Comparison of ENCODE assay signal across 8 cellular contexts in the genomic region with DNA sequence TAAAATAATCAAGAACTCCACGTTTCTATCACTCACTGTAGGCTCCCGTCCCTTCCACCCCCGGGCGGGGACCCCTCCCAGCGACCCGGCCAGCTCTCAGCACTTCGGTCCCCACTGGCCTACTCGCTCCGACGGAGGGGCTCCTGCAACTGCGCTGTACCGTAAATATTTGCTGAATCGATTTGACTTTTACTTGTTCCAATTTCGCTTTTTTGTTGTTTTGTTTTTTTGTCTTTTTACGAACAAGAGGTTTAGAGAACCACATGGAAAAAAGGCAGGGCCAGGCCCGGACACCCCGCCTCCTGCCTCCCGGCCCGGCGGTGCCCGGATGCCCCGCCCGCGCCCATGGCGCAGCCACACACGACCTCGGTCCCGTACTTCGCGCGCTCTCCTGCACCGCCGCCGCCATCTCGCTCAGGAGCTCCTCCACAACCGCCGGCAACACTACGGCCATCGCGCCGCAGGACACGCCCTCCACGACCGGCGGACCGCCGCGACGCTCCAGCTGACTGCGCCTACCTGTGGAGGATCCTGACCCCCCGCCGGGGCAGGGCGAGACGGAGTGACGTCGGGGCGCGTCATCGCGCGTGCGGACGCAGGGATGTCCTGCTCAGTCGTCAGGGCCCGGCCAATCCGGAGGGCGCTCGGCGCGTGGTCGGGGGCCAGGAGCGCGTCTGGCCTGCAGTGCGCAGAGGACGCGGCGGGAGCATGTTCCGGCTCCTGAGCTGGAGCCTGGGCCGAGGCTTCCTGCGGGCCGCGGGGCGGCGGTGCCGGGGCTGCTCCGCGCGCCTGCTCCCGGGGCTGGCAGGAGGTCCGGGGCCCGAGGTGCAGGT. TPM values are rescaled to one million over a fixed set of nuclear protein-coding genes. Genes with fewer than 3 reads are reported as not detected.
DNase-seq lines count a peak whose midpoint lies in the region; ATAC-seq and TF ChIP-seq lines count a peak whose summit lies in the region.

A gene with protein sequence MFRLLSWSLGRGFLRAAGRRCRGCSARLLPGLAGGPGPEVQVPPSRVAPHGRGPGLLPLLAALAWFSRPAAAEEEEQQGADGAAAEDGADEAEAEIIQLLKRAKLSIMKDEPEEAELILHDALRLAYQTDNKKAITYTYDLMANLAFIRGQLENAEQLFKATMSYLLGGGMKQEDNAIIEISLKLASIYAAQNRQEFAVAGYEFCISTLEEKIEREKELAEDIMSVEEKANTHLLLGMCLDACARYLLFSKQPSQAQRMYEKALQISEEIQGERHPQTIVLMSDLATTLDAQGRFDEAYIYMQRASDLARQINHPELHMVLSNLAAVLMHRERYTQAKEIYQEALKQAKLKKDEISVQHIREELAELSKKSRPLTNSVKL (plus strand): TSS at position 684 of the 833 bp plus-strand sequence. CDS start 25 bp downstream, at position 709.
A gene with protein sequence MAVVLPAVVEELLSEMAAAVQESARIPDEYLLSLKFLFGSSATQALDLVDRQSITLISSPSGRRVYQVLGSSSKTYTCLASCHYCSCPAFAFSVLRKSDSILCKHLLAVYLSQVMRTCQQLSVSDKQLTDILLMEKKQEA (minus strand): TSS at position 564 of the 833 bp plus-strand sequence. CDS start 110 bp downstream, at position 454.

- no peaks in the 10 kb centered on the region for H3K27me3 Mint-ChIP-seq in T-helper 1 cell treated with Interleukin-12 subunit alpha and Interleukin-12 subunit beta and Interleukin-4 antibody, amounts not matched to agents 30 μg/mL and 1 μg/mL, for 36 hours (ENCODE audit: low read depth)

- H3K36me3 Mint-ChIP-seq in T-helper 1 cell treated with Interleukin-12 subunit alpha and Interleukin-12 subunit beta and Interleukin-4 antibody, amounts not matched to agents 30 μg/mL and 1 μg/mL, for 36 hours (ENCODE audit: low read depth), result peaks cover 31% of the 10 kb centered on the region

- no peaks in the 10 kb centered on the region for H3K27me3 ChIP-seq in upper lobe of left lung

- no peaks in the 10 kb centered on the region for H3K9me3 Mint-ChIP-seq in T-helper 1 cell treated with Interleukin-12 subunit alpha and Interleukin-12 subunit beta and Interleukin-4 antibody, amounts not matched to agents 30 μg/mL and 1 μg/mL, for 36 hours

- H3K27ac Mint-ChIP-seq in T-helper 1 cell treated with Interleukin-12 subunit alpha and Interleukin-12 subunit beta and Interleukin-4 antibody, amounts not matched to agents 30 μg/mL and 1 μg/mL, for 36 hours, result peak within 1 kb of the TSS; percentile 99

- H3K9me3 ChIP-seq in upper lobe of left lung, result no peaks in the 10 kb centered on the region

- peak in 1 of 4 donors; percentile 50 for TF ChIP-seq EP300 in upper lobe of left lung (IDR thresholded peaks at IDR 0.05)

- DNase-seq in NCI-H1694 (lab: John Stamatoyannopoulos, UW) (peak; percentile 86), amniotic stem cell (lab: John Stamatoyannopoulos, UW) (peak; percentile 87), left cardiac atrium (peak; percentile 98), posterior vena cava (ENCODE audit: low spot score) (peak; percentile 99), upper lobe of left lung (peak; percentile 99 to 100)

- H3K4me1 Mint-ChIP-seq in T-helper 1 cell treated with Interleukin-12 subunit alpha and Interleukin-12 subunit beta and Interleukin-4 antibody, amounts not matched to agents 30 μg/mL and 1 μg/mL, for 36 hours (ENCODE audit: low read depth), result peaks cover 22% of the 10 kb centered on the region

- WGBS in upper lobe of left lung, 2 donors, result 0 to 1% methylated on average over 46 to 56 of the region's 91 CpGs

- ATAC-seq in GM18498 (IDR thresholded peaks at IDR 0.05; ENCODE audit: unreplicated experiment) (peak; percentile 96), HG02885 (IDR thresholded peaks at IDR 0.05; ENCODE audit: poor library complexity, unreplicated experiment) (peak; percentile 95), left cardiac atrium (peak; percentile 97 to 98), upper lobe of left lung (ENCODE audit: low FRiP score in 2 of 2) (peak; percentile 97 to 98)

- peak in 3 of 4 donors; percentile 86 to 99 (median 97) for TF ChIP-seq POLR2A in upper lobe of left lung (IDR thresholded peaks at IDR 0.05)

- TF ChIP-seq CTCF in upper lobe of left lung (IDR thresholded peaks at IDR 0.05), result peak in 5 of 6 experiments; percentile 6 to 58 (median 29)

- H3K4me3 ChIP-seq in upper lobe of left lung, result peak within 1 kb of the TSS; percentile 70 to 87 (median 80)

- intact Hi-C loops in left cardiac atrium (cut with DNase I) (loop anchor here in 1 of 2 donors (5.0 kb wide), 1 partner anchor 172 kb away; no protein-coding TSS in a partner anchor), posterior vena cava (cut with DNase I) (no loop called here)

- peaks cover 16 to 34% (median 20%) of the 10 kb centered on the region in 4 donors for H3K36me3 ChIP-seq in upper lobe of left lung

- peak within 1 kb of the TSS; percentile 99 for H3K4me3 Mint-ChIP-seq in T-helper 1 cell treated with Interleukin-12 subunit alpha and Interleukin-12 subunit beta and Interleukin-4 antibody, amounts not matched to agents 30 μg/mL and 1 μg/mL, for 36 hours

- peak within 1 kb of the TSS; percentile 93 to 97 (median 94) for H3K27ac ChIP-seq in upper lobe of left lung

- peaks cover 15 to 31% (median 26%) of the 10 kb centered on the region in 4 donors for H3K4me1 ChIP-seq in upper lobe of left lung

RNA-seq across cellular contexts. Expression of the first gene that starts in this region (rescaled TPM):
- total RNA-seq in left cardiac atrium (10 to 100 TPM; 22.1 to 39.6 TPM), posterior vena cava (10 to 100 TPM; 18.4 to 18.6 TPM), upper lobe of left lung (100 to 1,000 TPM in 3 of 6 donors, 10 to 100 TPM in 3; 33.2 to 229 (median 92.9) TPM)

RNA-seq across cellular contexts. Expression of the second gene that starts in this region (rescaled TPM):
- total RNA-seq in left cardiac atrium, result 10 to 100 TPM; 15.8 to 30.1 TPM
- total RNA-seq in posterior vena cava, result 10 to 100 TPM; 11.9 to 16.5 TPM
- 10 to 100 TPM; 20.8 to 30.7 (median 23.4) TPM for total RNA-seq in upper lobe of left lung

Comparison
In these comparisons a context has a peak if more than half of its experiments do, and no peak if none do; other contexts are left out.
1. Peak in every context shown above with its lines: DNase-seq, ATAC-seq, H3K4me3 ChIP-seq and H3K27ac ChIP-seq.